ENCODE assay signal across 9 cellular contexts in genomic region chr18:33560686-33561370, GRCh38. TPM values are rescaled to one million over a fixed set of nuclear protein-coding genes. Genes with fewer than 3 reads are reported as not detected.
DNase-seq lines count a peak whose midpoint lies in the region; ATAC-seq and TF ChIP-seq lines count a peak whose summit lies in the region.
"Had no signal": no experiment of that assay in that cellular context is flagged by ENCODE, and none has a peak within 500 bp of the region (broad histone marks: within the 10 kb centered on the region; RNA-seq: fewer than 3 reads in every experiment).

No MANE protein-coding gene starts in this region.

- peaks cover 33% of the 10 kb centered on the region for H3K9me3 Mint-ChIP-seq in mesothelial cell of epicardium
- H3K9me3 Mint-ChIP-seq in activated T-cell treated with anti-CD3 and anti-CD28 coated beads, Interleukin-2, amount 50 U/mL, for 4 hours = peaks cover 16% of the 10 kb centered on the region

- DNase-seq in mesothelial cell of epicardium (ENCODE audit: low spot score in 2 of 2, unreplicated experiment in 2 of 2) (no peak), mucosa of gallbladder (ENCODE audit: low spot score) (no peak), retina (no peak)
- no peak for DNase-seq in activated T-cell treated with anti-CD3 and anti-CD28 coated beads, Interleukin-2, amount 50 U/mL, for 4 hours
- DNase-seq: T-helper 17 cell had no signal

- H3K27me3 Mint-ChIP-seq in mesothelial cell of epicardium (ENCODE audit: low read depth) = no peaks in the 10 kb centered on the region
- no peaks in the 10 kb centered on the region for H3K27me3 Mint-ChIP-seq in activated T-cell treated with anti-CD3 and anti-CD28 coated beads, Interleukin-2, amount 50 U/mL, for 4 hours (ENCODE audit: low read depth)
- H3K27me3 Mint-ChIP-seq: T-helper 17 cell had no signal

- H3K4me1 Mint-ChIP-seq in mesothelial cell of epicardium = peaks cover 29% of the 10 kb centered on the region
- H3K4me1 Mint-ChIP-seq in activated T-cell treated with anti-CD3 and anti-CD28 coated beads, Interleukin-2, amount 50 U/mL, for 4 hours (ENCODE audit: low read depth) = no peaks in the 10 kb centered on the region
- H3K4me1 Mint-ChIP-seq: T-helper 17 cell had no signal

- ATAC-seq in GM18907 (IDR thresholded peaks at IDR 0.05; ENCODE audit: unreplicated experiment) (peak; percentile 93), HG02938 (IDR thresholded peaks at IDR 0.05; ENCODE audit: unreplicated experiment) (peak; percentile 67), SK-N-SH treated with all-trans-retinoic acid at 6 μM for 48 hours (peak; percentile 70)
- ATAC-seq in activated T-cell treated with anti-CD3 and anti-CD28 coated beads, Interleukin-2, amount 50 U/mL, for 4 hours = no peak
- ATAC-seq: HCT116, T-helper 17 cell had no signal

- peak overlapping the region; percentile 84 for H3K27ac Mint-ChIP-seq in mesothelial cell of epicardium
- H3K27ac Mint-ChIP-seq: T-helper 17 cell had no signal

- TF ChIP-seq CTCF in mesothelial cell of epicardium (IDR thresholded peaks at IDR 0.05; ENCODE audit: unreplicated experiment) = no peak

- H3K36me3 Mint-ChIP-seq in mesothelial cell of epicardium = peaks cover 1% of the 10 kb centered on the region
- no peaks in the 10 kb centered on the region for H3K36me3 Mint-ChIP-seq in activated T-cell treated with anti-CD3 and anti-CD28 coated beads, Interleukin-2, amount 50 U/mL, for 4 hours (ENCODE audit: insufficient read depth)

- no peak overlapping the region for H3K4me3 Mint-ChIP-seq in mesothelial cell of epicardium
- H3K4me3 Mint-ChIP-seq in activated T-cell treated with anti-CD3 and anti-CD28 coated beads, Interleukin-2, amount 50 U/mL, for 4 hours = no peak overlapping the region
- H3K4me3 Mint-ChIP-seq: T-helper 17 cell had no signal

TF ChIP-seq in SK-N-SH treated with all-trans-retinoic acid at 6 μM for 48 hours, 23 proteins besides CTCF, POLR2A, EP300 and RAD21:
- TF ChIP-seq ZFP3 (CRISPR knock-in tag; IDR thresholded peaks at IDR 0.05) = no peak
- TF ChIP-seq PPARA (CRISPR knock-in tag; IDR thresholded peaks at IDR 0.05; ENCODE audit: borderline replicate concordance) = no peak
- TF ChIP-seq ARNTL (CRISPR knock-in tag; IDR thresholded peaks at IDR 0.05; ENCODE audit: borderline replicate concordance, low read depth) = no peak
- TF ChIP-seq RARB (CRISPR knock-in tag; IDR thresholded peaks at IDR 0.05) = no peak
- no peak for TF ChIP-seq OSR1 (CRISPR knock-in tag; IDR thresholded peaks at IDR 0.05)
- TF ChIP-seq CSRNP3 (CRISPR knock-in tag; IDR thresholded peaks at IDR 0.05) = no peak
- no peak for TF ChIP-seq SNAI2 (CRISPR knock-in tag; IDR thresholded peaks at IDR 0.05)
- TF ChIP-seq TSHZ2 (CRISPR knock-in tag; IDR thresholded peaks at IDR 0.05) = no peak
- no peak for TF ChIP-seq ZFP30 (CRISPR knock-in tag; IDR thresholded peaks at IDR 0.05)
- no peak for TF ChIP-seq BACH2 (CRISPR knock-in tag; IDR thresholded peaks at IDR 0.05; ENCODE audit: borderline replicate concordance)
- no peak for TF ChIP-seq ZNF565 (CRISPR knock-in tag; conservative IDR thresholded peaks at IDR 0.05; ENCODE audit: low read depth)
- TF ChIP-seq POU6F1 (CRISPR knock-in tag; IDR thresholded peaks at IDR 0.05; ENCODE audit: borderline replicate concordance, low read depth) = no peak
- TF ChIP-seq CSDC2 (CRISPR knock-in tag; IDR thresholded peaks at IDR 0.05) = no peak
- no peak for TF ChIP-seq ZNF70 (CRISPR knock-in tag; IDR thresholded peaks at IDR 0.05)
- no peak for TF ChIP-seq ZC3H10 (CRISPR knock-in tag; IDR thresholded peaks at IDR 0.05)
- TF ChIP-seq CREB5 (CRISPR knock-in tag; IDR thresholded peaks at IDR 0.05; ENCODE audit: low read depth) = no peak
- no peak for TF ChIP-seq ISL1 (CRISPR knock-in tag; IDR thresholded peaks at IDR 0.05)
- TF ChIP-seq TCF4 (CRISPR knock-in tag; IDR thresholded peaks at IDR 0.05; ENCODE audit: borderline replicate concordance) = no peak
- no peak for TF ChIP-seq GLIS3 (CRISPR knock-in tag; IDR thresholded peaks at IDR 0.05)

RNA-seq across cellular contexts. Expression of gene ASXL3, which starts 17.2 kb away (rescaled TPM):
- total RNA-seq in mesothelial cell of epicardium (34.0 to 36.7 TPM (median 36.0 TPM) in 3 replicates), mucosa of gallbladder (12.2 TPM)
- total RNA-seq in activated T-cell treated with anti-CD3 and anti-CD28 coated beads, Interleukin-2, amount 50 U/mL, for 4 hours = not detected
- total RNA-seq: T-helper 17 cell had no signal

Comparison
In these comparisons a context has a peak if more than half of its experiments do, and no peak if none do; other contexts are left out.
1. ATAC-seq: peak in GM18907 (single experiment), HG02938 (single experiment) and SK-N-SH treated with all-trans-retinoic acid at 6 μM for 48 hours (single experiment); none in activated T-cell treated with anti-CD3 and anti-CD28 coated beads, Interleukin-2, amount 50 U/mL, for 4 hours (0 of 2).
2. RNA of gene ASXL3, which starts 17.2 kb away (total RNA-seq): 34.0 to 36.7 TPM in mesothelial cell of epicardium and 12.2 TPM in mucosa of gallbladder (single experiment); not detected in activated T-cell treated with anti-CD3 and anti-CD28 coated beads, Interleukin-2, amount 50 U/mL, for 4 hours; every median in the first group is over 10 times any median in the second.